In the genomic region with DNA sequence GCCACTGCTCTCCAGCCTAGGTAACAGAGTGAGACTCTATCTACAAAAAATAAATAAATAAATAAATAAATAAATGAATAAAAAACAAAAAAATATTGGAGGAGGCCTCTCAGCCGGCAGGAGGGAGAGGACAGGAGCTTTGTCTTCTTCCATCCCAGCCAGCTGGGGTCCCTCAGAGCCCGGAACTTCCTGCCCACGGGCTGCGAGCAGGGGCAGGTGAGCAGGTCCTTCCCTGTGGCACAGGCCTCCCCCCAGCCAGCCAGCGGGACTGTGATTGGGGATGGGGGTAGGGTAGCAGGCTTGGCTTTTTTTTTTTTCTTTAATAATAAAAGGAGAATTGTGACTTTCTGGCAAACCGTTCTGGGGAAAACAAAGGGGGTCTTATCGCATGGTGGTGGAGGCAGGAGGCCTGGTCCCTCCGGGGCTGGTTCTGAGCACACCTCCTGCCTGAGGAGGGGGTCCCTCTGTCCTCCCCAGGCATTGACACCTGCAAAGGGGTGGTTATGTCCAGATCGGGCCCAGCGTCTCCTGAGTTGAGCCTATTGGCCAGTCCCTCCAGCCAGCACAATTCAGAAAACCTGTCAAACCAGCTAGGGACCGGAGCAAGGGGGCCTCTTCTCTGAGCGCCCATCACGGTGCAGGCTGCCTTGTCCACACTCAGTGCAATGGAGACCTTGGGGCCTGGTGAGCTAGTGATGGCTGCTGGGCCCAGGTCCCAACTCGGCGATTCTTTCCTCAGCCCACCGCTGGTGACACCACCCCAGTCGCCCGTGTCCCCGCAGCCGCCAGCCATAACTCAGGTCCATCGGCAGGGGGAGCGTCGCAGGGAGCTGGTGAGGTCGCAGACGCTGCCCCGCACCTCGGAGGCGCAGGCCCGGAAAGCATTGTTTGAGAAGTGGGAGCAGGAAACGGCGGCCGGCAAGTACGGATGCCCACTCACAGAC, we compare ENCODE assay signal across 1 cellular context.
TF ChIP-seq lines count a peak whose summit lies in the region.

No MANE protein-coding gene starts in this region.

TF ChIP-seq in endothelial cell of umbilical vein, 7 proteins besides CTCF, POLR2A, EP300 and RAD21 (continued from another document):
- TF ChIP-seq, protein P1, sequence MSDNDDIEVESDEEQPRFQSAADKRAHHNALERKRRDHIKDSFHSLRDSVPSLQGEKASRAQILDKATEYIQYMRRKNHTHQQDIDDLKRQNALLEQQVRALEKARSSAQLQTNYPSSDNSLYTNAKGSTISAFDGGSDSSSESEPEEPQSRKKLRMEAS (IDR thresholded peaks at IDR 0.05; ENCODE audit: insufficient read depth, insufficient read length) = no peak
- TF ChIP-seq GATA2 (IDR thresholded peaks at IDR 0.05; ENCODE audit: insufficient read depth, insufficient read length, low read depth, low read length) (no peak), FOS (IDR thresholded peaks at IDR 0.05; ENCODE audit: borderline replicate concordance, insufficient read depth, low read length) (no peak), MYC (IDR thresholded peaks at IDR 0.05; ENCODE audit: low read depth, low read length) (no peak), EZH2 (IDR thresholded peaks at IDR 0.05; ENCODE audit: borderline replicate concordance, low read depth, low read length, severe bottlenecking) (no peak)
